8 cellular contexts compared by ENCODE assay signal in genomic region chrX:130165181-130165702, GRCh38. TPM values are rescaled to one million over a fixed set of nuclear protein-coding genes. Genes with fewer than 3 reads are reported as not detected.
DNase-seq lines count a peak whose midpoint lies in the region; ATAC-seq and TF ChIP-seq lines count a peak whose summit lies in the region.

No MANE protein-coding gene starts in this region.

- H3K4me1 Mint-ChIP-seq in activated T-cell treated with anti-CD3 and anti-CD28 coated beads, Interleukin-2, amount 50 U/mL, for 24 hours (ENCODE audit: low read depth), result peaks cover 33% of the 10 kb centered on the region

- no peaks in the 10 kb centered on the region for H3K9me3 ChIP-seq in gastroesophageal sphincter
- no peaks in the 10 kb centered on the region for H3K9me3 ChIP-seq in prostate gland

- no peak for TF ChIP-seq CTCF in WI38 (IDR thresholded peaks at IDR 0.05; ENCODE audit: low read depth, low read length)
- no peak for TF ChIP-seq CTCF in gastroesophageal sphincter (IDR thresholded peaks at IDR 0.05)
- no peak for TF ChIP-seq CTCF in prostate gland (IDR thresholded peaks at IDR 0.05)

- no peak for ATAC-seq in gastroesophageal sphincter
- ATAC-seq in GM21447 (IDR thresholded peaks at IDR 0.05; ENCODE audit: unreplicated experiment), result no peak
- ATAC-seq in HG02884 (IDR thresholded peaks at IDR 0.05; ENCODE audit: unreplicated experiment), result no peak

- no peaks in the 10 kb centered on the region for H3K36me3 ChIP-seq in gastroesophageal sphincter
- H3K36me3 ChIP-seq in prostate gland, result no peaks in the 10 kb centered on the region

- no peak for DNase-seq in activated T-cell treated with anti-CD3 and anti-CD28 coated beads, Interleukin-2, amount 50 U/mL, for 24 hours
- DNase-seq in activated T-cell treated with anti-CD3 and anti-CD28 coated beads, Interleukin-2, amount 50 U/mL, for 48 hours, result no peak
- no peak for DNase-seq in prostate gland (ENCODE audit: low spot score)
- no peak for DNase-seq in DMS53 treated with DMSO at 0.1 percent for 48 hours (lab: John Stamatoyannopoulos, UW; ENCODE audit: unreplicated experiment)

- H3K27ac ChIP-seq in gastroesophageal sphincter (peak overlapping the region; percentile 87 to 93 (median 88)), prostate gland (peak overlapping the region; percentile 78 to 84)

- H3K4me3 Mint-ChIP-seq in activated T-cell treated with anti-CD3 and anti-CD28 coated beads, Interleukin-2, amount 50 U/mL, for 24 hours, result peak overlapping the region; percentile 81

- H3K27me3 Mint-ChIP-seq in activated T-cell treated with anti-CD3 and anti-CD28 coated beads, Interleukin-2, amount 50 U/mL, for 24 hours, result peaks cover 12% of the 10 kb centered on the region

- H3K27me3 ChIP-seq in gastroesophageal sphincter (no peaks in the 10 kb centered on the region), prostate gland (replicated peaks; ENCODE audit: insufficient read depth) (no peaks in the 10 kb centered on the region)

- WGBS in gastroesophageal sphincter (ENCODE audit: low coverage in 1 of 2), 2 donors, result 0 to 20% methylated on average over 3 of the region's 32 CpGs
- WGBS in prostate gland, result 0% methylated on average over 7 of the region's 32 CpGs

- H3K36me3 Mint-ChIP-seq in activated T-cell treated with anti-CD3 and anti-CD28 coated beads, Interleukin-2, amount 50 U/mL, for 24 hours (ENCODE audit: low read depth), result peaks cover 24% of the 10 kb centered on the region

- TF ChIP-seq EP300 in gastroesophageal sphincter (IDR thresholded peaks at IDR 0.05), result no peak

- TF ChIP-seq POLR2A in gastroesophageal sphincter (IDR thresholded peaks at IDR 0.05) (no peak), prostate gland (IDR thresholded peaks at IDR 0.05) (no peak)

- intact Hi-C loops in prostate gland (cut with DNase I), result loop anchor here (5.0 kb wide), 1 partner anchor 53 kb away; the partner anchor contains the start of gene ELF4

- peak overlapping the region; percentile 93 for H3K27ac Mint-ChIP-seq in activated T-cell treated with anti-CD3 and anti-CD28 coated beads, Interleukin-2, amount 50 U/mL, for 24 hours

- H3K9me3 Mint-ChIP-seq in activated T-cell treated with anti-CD3 and anti-CD28 coated beads, Interleukin-2, amount 50 U/mL, for 24 hours, result no peaks in the 10 kb centered on the region

- H3K4me3 ChIP-seq in WI38 (ENCODE audit: low read depth, low read length), result peak overlapping the region; percentile 70
- peak overlapping the region; percentile 63 for H3K4me3 ChIP-seq in gastroesophageal sphincter
- peak overlapping the region; percentile 42 to 48 for H3K4me3 ChIP-seq in prostate gland

- H3K4me1 ChIP-seq in gastroesophageal sphincter (peaks cover 0 to 40% (median 0%) of the 10 kb centered on the region in 3 donors), prostate gland (replicated peaks) (no peaks in the 10 kb centered on the region)

RNA-seq across cellular contexts. Expression of gene AIFM1, which starts 0.4 kb away (rescaled TPM):
- total RNA-seq in gastroesophageal sphincter (10 to 100 TPM; 14.0 to 25.5 (median 16.9) TPM), prostate gland (10 to 100 TPM; 21.8 to 32.2 TPM)

RNA-seq across cellular contexts. Expression of gene RAB33A, which starts 6.5 kb away (rescaled TPM):
- total RNA-seq in gastroesophageal sphincter (1 to 10 TPM in 1 of 4 donors, under 1 TPM in 1, not detected in 2; 0.93 to 1.2 TPM), prostate gland (under 1 TPM in 1 of 2 donors, not detected in 1; 0.62 TPM)

RNA-seq across cellular contexts. Expression of gene ELF4, which starts 54.9 kb away (rescaled TPM):
- total RNA-seq in gastroesophageal sphincter (1 to 10 TPM; 4.5 to 9.5 (median 7.5) TPM), prostate gland (1 to 10 TPM; 6.5 to 6.9 TPM)
